1 cellular context compared by ENCODE assay signal in genomic region chr12:25074113-25074512, GRCh38.
TF ChIP-seq lines count a peak whose summit lies in the region.

No MANE protein-coding gene starts in this region.

TF ChIP-seq in GM12878, 131 proteins besides CTCF, POLR2A, EP300 and RAD21 (continued from another document):
- TF ChIP-seq ZNF592 (IDR thresholded peaks at IDR 0.05) (no peak), BRCA1 (IDR thresholded peaks at IDR 0.05; ENCODE audit: low read depth, low read length) (no peak), TCF3 (IDR thresholded peaks at IDR 0.05; ENCODE audit: borderline replicate concordance, insufficient read depth, low read depth, low read length) (no peak), SRF (IDR thresholded peaks at IDR 0.05; ENCODE audit: low read depth in 2 of 2, low read length in 2 of 2) (no peak), TBL1XR1 (IDR thresholded peaks at IDR 0.05; ENCODE audit: low read depth, low read length) (no peak), MTA3 (IDR thresholded peaks at IDR 0.05; ENCODE audit: borderline replicate concordance, low read length) (no peak), RUNX3 (IDR thresholded peaks at IDR 0.05; ENCODE audit: low read length) (no peak), ZNF217 (IDR thresholded peaks at IDR 0.05) (no peak), POU2F2 (IDR thresholded peaks at IDR 0.05; ENCODE audit: borderline replicate concordance, low read depth, low read length) (no peak), ZBTB40 (IDR thresholded peaks at IDR 0.05; ENCODE audit: borderline replicate concordance) (no peak), RELB (IDR thresholded peaks at IDR 0.05; ENCODE audit: low read depth) (no peak), NFYA (IDR thresholded peaks at IDR 0.05; ENCODE audit: borderline replicate concordance, low read depth, low read length) (no peak)
